12 cellular contexts compared by ENCODE assay signal in genomic region chr5:132498686-132499271, GRCh38. TPM values are rescaled to one million over a fixed set of nuclear protein-coding genes. Genes with fewer than 3 reads are reported as not detected.
DNase-seq lines count a peak whose midpoint lies in the region; ATAC-seq and TF ChIP-seq lines count a peak whose summit lies in the region.
"Had no signal": no experiment of that assay in that cellular context is flagged by ENCODE, and none has a peak within 500 bp of the region (broad histone marks: within the 10 kb centered on the region; RNA-seq: fewer than 3 reads in every experiment).

No MANE protein-coding gene starts in this region.

- H3K27me3 ChIP-seq in heart right ventricle (no peaks in the 10 kb centered on the region), muscle layer of duodenum (ENCODE audit: low read depth, low read length) (no peaks in the 10 kb centered on the region), upper lobe of right lung (no peaks in the 10 kb centered on the region), brain microvascular endothelial cell (replicated peaks) (no peaks in the 10 kb centered on the region), H9 (ENCODE audit: insufficient read depth, low read length) (no peaks in the 10 kb centered on the region; the same call in 1 of the 2 replicates)
- H3K27me3 ChIP-seq: MG63 had no signal

- no peak overlapping the region for H3T11ph ChIP-seq in H9 (ENCODE audit: low read length)

- no peak overlapping the region for H2BK12ac ChIP-seq in H9 (ENCODE audit: insufficient read length, low read depth, low read length)

- no peak overlapping the region for H3K27ac Mint-ChIP-seq in H9

- no peaks in the 10 kb centered on the region for H3K79me1 ChIP-seq in H9 (ENCODE audit: insufficient read depth, low read depth, low read length, poor library complexity, severe bottlenecking)

- ATAC-seq in heart right ventricle = no peak
- ATAC-seq in left cardiac atrium = no peak
- no peak for ATAC-seq in upper lobe of right lung
- ATAC-seq in GM21526 (IDR thresholded peaks at IDR 0.05; ENCODE audit: low FRiP score, unreplicated experiment) = no peak

- TF ChIP-seq CTCF in heart right ventricle (IDR thresholded peaks at IDR 0.05) (no peak), astrocyte of the spinal cord (IDR thresholded peaks at IDR 0.05; ENCODE audit: low read depth, low read length) (no peak), upper lobe of right lung (IDR thresholded peaks at IDR 0.05) (no peak), brain microvascular endothelial cell (IDR thresholded peaks at IDR 0.05; ENCODE audit: low read depth, low read length, missing control alignments) (no peak), H9 (conservative IDR thresholded peaks at IDR 0.05) (no peak)

- H3K4me2 ChIP-seq in H9 (ENCODE audit: insufficient read depth, insufficient read length, low read length) = no peak overlapping the region

- H3K36me3 Mint-ChIP-seq in H9 (ENCODE audit: insufficient read depth in 1 of 3, low read depth in 3 of 3) = no peaks in the 10 kb centered on the region; a peak in 1 of 7 replicates

- H4K5ac ChIP-seq in H9 (ENCODE audit: insufficient read length, low read depth, low read length) = no peak overlapping the region

- no peak overlapping the region for H2BK20ac ChIP-seq in H9 (ENCODE audit: low read depth, low read length, poor library complexity, severe bottlenecking)

- no peaks in the 10 kb centered on the region for H3K9me3 ChIP-seq in heart right ventricle
- no peaks in the 10 kb centered on the region for H3K9me3 ChIP-seq in muscle layer of duodenum (ENCODE audit: control insufficient read depth in 1 of 2, low read length in 2 of 2)
- H3K9me3 ChIP-seq in upper lobe of right lung = no peaks in the 10 kb centered on the region
- H3K9me3 ChIP-seq in H9 (ENCODE audit: control insufficient read depth, low read depth, low read length) = no peaks in the 10 kb centered on the region
- H3K9me3 ChIP-seq: MG63 had no signal

- no peak overlapping the region for H3K4ac ChIP-seq in H9 (ENCODE audit: low read depth, low read length)

- H3K79me2 ChIP-seq in H9 (ENCODE audit: insufficient read depth, low read length) = no peaks in the 10 kb centered on the region

- intact Hi-C loops in heart right ventricle (cut with DNase I) (loop anchor here in 6 of 10 donors (5.0 to 10.0 kb wide), 2 partner anchors 71 to 204 kb away; partner anchors contain the start of gene SLC22A4 (in 5 of the 6)), left cardiac atrium (cut with DNase I) (no loop called here), upper lobe of right lung (cut with DNase I) (no loop called here)

- no peak overlapping the region for H3K56ac ChIP-seq in H9 (ENCODE audit: insufficient read length, low read depth, low read length)

- H3K36me3 ChIP-seq in heart right ventricle (no peaks in the 10 kb centered on the region), muscle layer of duodenum (ENCODE audit: control insufficient read depth in 1 of 2, insufficient read depth in 2 of 2, low read length in 2 of 2) (no peaks in the 10 kb centered on the region), upper lobe of right lung (no peaks in the 10 kb centered on the region), brain microvascular endothelial cell (replicated peaks) (no peaks in the 10 kb centered on the region)
- H3K36me3 ChIP-seq: MG63 had no signal

- no peak overlapping the region for H2AK5ac ChIP-seq in H9 (ENCODE audit: insufficient read length, low read length)

- H3K4me3 ChIP-seq in heart right ventricle = no peak overlapping the region
- H3K4me3 ChIP-seq in astrocyte of the spinal cord (ENCODE audit: low read depth, low read length) = no peak overlapping the region
- H3K4me3 ChIP-seq in muscle layer of duodenum (ENCODE audit: low read depth in 1 of 2, low read length in 2 of 2) = no peak overlapping the region
- H3K4me3 ChIP-seq in upper lobe of right lung = no peak overlapping the region
- H3K4me3 ChIP-seq in brain microvascular endothelial cell (ENCODE audit: low read depth, low read length) = no peak overlapping the region
- H3K4me3 ChIP-seq: MG63 had no signal

- H2AFZ ChIP-seq in H9 (ENCODE audit: low read length) = no peak overlapping the region

- H3K23me2 ChIP-seq in H9 (ENCODE audit: insufficient read length, low read depth, low read length, poor library complexity, severe bottlenecking) = peaks cover 12% of the 10 kb centered on the region

- H3K23ac ChIP-seq in H9 (ENCODE audit: insufficient read length, low read depth, low read length) = no peak overlapping the region

- no peaks in the 10 kb centered on the region for H4K20me1 ChIP-seq in H9 (ENCODE audit: control insufficient read depth, insufficient read depth, insufficient read length)

- H3K27me3 Mint-ChIP-seq in H9 (ENCODE audit: low read depth) = peaks cover 7% of the 10 kb centered on the region

- H4K8ac ChIP-seq in H9 (replicated peaks; ENCODE audit: insufficient read length, low read depth, low read length) = no peak overlapping the region

- H3K27ac ChIP-seq in heart right ventricle = peak overlapping the region in 9 of 10 donors; percentile 91 to 100 (median 94)
- peak overlapping the region; percentile 88 for H3K27ac ChIP-seq in muscle layer of duodenum (ENCODE audit: low read length)
- H3K27ac ChIP-seq in upper lobe of right lung = peak overlapping the region; percentile 96
- no peak overlapping the region for H3K27ac ChIP-seq in brain microvascular endothelial cell
- no peak overlapping the region for H3K27ac ChIP-seq in H9 (ENCODE audit: insufficient read length, low read depth, low read length)
- H3K27ac ChIP-seq: C4-2B had no signal

- DNase-seq in heart right ventricle = no peak
- DNase-seq in left cardiac atrium = no peak
- peak; percentile 39 for DNase-seq in astrocyte of the spinal cord (ENCODE audit: low read depth, low spot score)
- DNase-seq in upper lobe of right lung = no peak
- no peak for DNase-seq in brain microvascular endothelial cell
- no peak for DNase-seq in H9

- no peak overlapping the region for H2BK5ac ChIP-seq in H9 (ENCODE audit: insufficient read length, low read length)

- H3K14ac ChIP-seq in H9 (ENCODE audit: insufficient read depth, low read length) = no peak overlapping the region

- no peak overlapping the region for H2BK15ac ChIP-seq in H9 (ENCODE audit: low read depth, low read length)

- H3K4me3 Mint-ChIP-seq in H9 = no peak overlapping the region; a peak in 1 of 5 replicates

- H3K4me1 Mint-ChIP-seq in H9 = peaks cover 15 to 16% of the 10 kb centered on the region in 2 experiments

- H2BK120ac ChIP-seq in H9 (ENCODE audit: low read depth, low read length, poor library complexity, severe bottlenecking) = no peak overlapping the region

- 87 to 95% methylated on average over 4 of the region's 4 CpGs for WGBS in heart right ventricle, 2 donors
- WGBS in H9 (ENCODE audit: extremely low coverage, insufficient read length, low lambda C conversion rate) = no CpG with 5 or more reads among the region's 4 CpGs

- H3K18ac ChIP-seq in H9 (ENCODE audit: insufficient read length, low read depth, low read length) = no peak overlapping the region

- no peak overlapping the region for H4K91ac ChIP-seq in H9 (ENCODE audit: insufficient read length, low read depth, low read length)

- in situ Hi-C loops in astrocyte of the spinal cord (cut with HindIII; ENCODE audit: low sequenced_read_pairs) = no loop called here
- in situ Hi-C loops in brain microvascular endothelial cell (cut with HindIII; ENCODE audit: low pct_ligation_motif_present, low sequenced_read_pairs) = no loop called here

- H3K9me3 Mint-ChIP-seq in H9 = no peaks in the 10 kb centered on the region

- H3K4me1 ChIP-seq in heart right ventricle = peaks cover 15 to 76% (median 61%) of the 10 kb centered on the region in 9 donors
- peaks cover 23 to 36% of the 10 kb centered on the region in 2 donors for H3K4me1 ChIP-seq in muscle layer of duodenum (ENCODE audit: control insufficient read depth in 1 of 2, insufficient read depth in 2 of 2, low read length in 2 of 2)
- H3K4me1 ChIP-seq in upper lobe of right lung = peaks cover 45% of the 10 kb centered on the region
- 0 out of 2 replicates have a peak, but pooled peaks cover 3% of the 10 kb centered on the region for H3K4me1 ChIP-seq in H9 (ENCODE audit: insufficient read depth, low read length)

- no peak overlapping the region for H3K9ac ChIP-seq in H9 (ENCODE audit: extremely low read depth, insufficient read length, low read length)

RNA-seq across cellular contexts. Expression of gene IRF1, which starts 8.2 kb away (rescaled TPM):
- total RNA-seq in heart right ventricle = 100 to 1,000 TPM in 1 of 10 donors, 10 to 100 TPM in 8, 1 to 10 TPM in 1; 9.5 to 146 (median 19.2) TPM
- polyA plus RNA-seq in heart right ventricle = 10 to 100 TPM in 1 of 2 donors, 1 to 10 TPM in 1; 8.6 to 13.7 TPM
- 10 to 100 TPM; 11.8 to 21.4 TPM for total RNA-seq in left cardiac atrium
- total RNA-seq in upper lobe of right lung = 59.5 TPM
- 7.2 and 8.7 TPM in 2 replicates for total RNA-seq in H9 (2021)

RNA-seq across cellular contexts. Expression of gene IL5, which starts 44.5 kb away (rescaled TPM):
- total RNA-seq in heart right ventricle (not detected), left cardiac atrium (not detected), upper lobe of right lung (not detected), H9 (2021) (not detected in 2 replicates)
- polyA plus RNA-seq in heart right ventricle = not detected
- total RNA-seq: dermis microvascular lymphatic vessel endothelial cell, lung microvascular endothelial cell had no signal

RNA-seq across cellular contexts. Expression of gene RAD50, which starts 58.0 kb away (rescaled TPM):
- total RNA-seq in heart right ventricle (10 to 100 TPM; 26.6 to 38.5 (median 33.2) TPM), left cardiac atrium (10 to 100 TPM; 26.7 to 30.2 TPM), upper lobe of right lung (32.8 TPM), H9 (2021) (40.4 and 46.1 TPM in 2 replicates)
- 10 to 100 TPM in 1 of 2 donors, 1 to 10 TPM in 1; 6.8 to 11.6 TPM for polyA plus RNA-seq in heart right ventricle

Comparison
In these comparisons a context has a peak if more than half of its experiments do, and no peak if none do; other contexts are left out.
1. intact Hi-C loops: an anchor here in heart right ventricle (5.0 to 10.0 kb wide); none called in left cardiac atrium and upper lobe of right lung.
2. H3K27ac ChIP-seq: peak in heart right ventricle (9 of 10), muscle layer of duodenum (single experiment) and upper lobe of right lung (single experiment); none in brain microvascular endothelial cell (single experiment) and H9 (single experiment).